1 cellular context compared by ENCODE assay signal in genomic region chr17:17206149-17206912, GRCh38.
TF ChIP-seq lines count a peak whose summit lies in the region.

Gene PLD6, minus strand, starts transcription at chr17:17206333. Its CDS starts 47 bp downstream, at chr17:17206286.

TF ChIP-seq in K562, 482 proteins besides CTCF, POLR2A, EP300 and RAD21 (continued from another document and continues in another):
- peak; percentile 90 for TF ChIP-seq ZBTB33 (CRISPR knock-in tag; IDR thresholded peaks at IDR 0.05)
- no peak for TF ChIP-seq CREB5 (CRISPR knock-in tag; IDR thresholded peaks at IDR 0.05)
- TF ChIP-seq SMC3 (conservative IDR thresholded peaks at IDR 0.05; ENCODE audit: insufficient read depth, low read depth, low read length), result 0 out of 2 replicates have a peak, but pooled peaks have one; percentile 7
- peak; percentile 58 for TF ChIP-seq CBFA2T2 (conservative IDR thresholded peaks at IDR 0.05)
- no peak for TF ChIP-seq SIRT6 (IDR thresholded peaks at IDR 0.05; ENCODE audit: low read depth, low read length)
- peak; percentile 94 for TF ChIP-seq ZNF282 (CRISPR knock-in tag; IDR thresholded peaks at IDR 0.05)
- no peak for TF ChIP-seq ZNF436 (CRISPR knock-in tag; IDR thresholded peaks at IDR 0.05)
- TF ChIP-seq CEBPZ (IDR thresholded peaks at IDR 0.05; ENCODE audit: borderline replicate concordance, low read depth, low read length), result no peak
- peak; percentile 93 for TF ChIP-seq SAFB (IDR thresholded peaks at IDR 0.05; ENCODE audit: borderline replicate concordance, low read depth, low read length)
- TF ChIP-seq NR1H2 (CRISPR knock-in tag; IDR thresholded peaks at IDR 0.05), result no peak
- TF ChIP-seq SP1 (CRISPR knock-in tag; IDR thresholded peaks at IDR 0.05), result peak; percentile 99
- TF ChIP-seq ETS2 (tag; IDR thresholded peaks at IDR 0.05; ENCODE audit: borderline replicate concordance, poor library complexity, severe bottlenecking), result no peak
- no peak for TF ChIP-seq RFX1 (IDR thresholded peaks at IDR 0.05)
- no peak for TF ChIP-seq ZNF644 (tag; IDR thresholded peaks at IDR 0.05; ENCODE audit: low read depth)
- no peak for TF ChIP-seq FOXM1 (IDR thresholded peaks at IDR 0.05; ENCODE audit: low read depth)
- TF ChIP-seq FOXM1 (CRISPR knock-in tag; IDR thresholded peaks at IDR 0.05; ENCODE audit: low read depth), result peak; percentile 80; the same call in 1 of the 2 replicates
- no peak for TF ChIP-seq ZNF140 (CRISPR knock-in tag; IDR thresholded peaks at IDR 0.05)
- peak; percentile 100 for TF ChIP-seq MNT (conservative IDR thresholded peaks at IDR 0.05)
- TF ChIP-seq CHD7 (IDR thresholded peaks at IDR 0.05; ENCODE audit: low read depth, low read length), result no peak
- peak; percentile 76 to 78 for TF ChIP-seq SIN3A (IDR thresholded peaks at IDR 0.05; ENCODE audit: borderline replicate concordance in 2 of 2, control insufficient read depth in 1 of 2, low read depth in 2 of 2, low read length in 2 of 2)
- peak; percentile 86 for TF ChIP-seq RAD51 (IDR thresholded peaks at IDR 0.05; ENCODE audit: borderline replicate concordance, low read depth)
- TF ChIP-seq GTF2B (IDR thresholded peaks at IDR 0.05; ENCODE audit: extremely low read depth, insufficient read length), result no peak
- TF ChIP-seq STAG1 (CRISPR knock-in tag; IDR thresholded peaks at IDR 0.05; ENCODE audit: borderline replicate concordance), result peak; percentile 50
- TF ChIP-seq USF1 (CRISPR knock-in tag; IDR thresholded peaks at IDR 0.05), result peak; percentile 96
- no peak for TF ChIP-seq MIER1 (IDR thresholded peaks at IDR 0.05; ENCODE audit: low read depth)
- TF ChIP-seq NKRF (IDR thresholded peaks at IDR 0.05; ENCODE audit: borderline replicate concordance), result peak; percentile 89
- TF ChIP-seq NFIX (CRISPR knock-in tag; IDR thresholded peaks at IDR 0.05; ENCODE audit: low read depth), result no peak
- TF ChIP-seq ZNF121 (CRISPR knock-in tag; conservative IDR thresholded peaks at IDR 0.05), result no peak
- no peak for TF ChIP-seq DIDO1 (tag; IDR thresholded peaks at IDR 0.05; ENCODE audit: low read depth)
- peak; percentile 71; the same call in 1 of the 2 replicates for TF ChIP-seq TOE1 (IDR thresholded peaks at IDR 0.05; ENCODE audit: borderline replicate concordance)
- 0 out of 2 replicates have a peak, but pooled peaks have one; percentile 15 for TF ChIP-seq TOE1 (CRISPR knock-in tag; IDR thresholded peaks at IDR 0.05; ENCODE audit: borderline replicate concordance, low read depth)
- TF ChIP-seq ZEB2 (IDR thresholded peaks at IDR 0.05), result no peak
- peak in 1 of 2 experiments; percentile 97; a peak in 2 of 4 replicates for TF ChIP-seq HDAC1 (IDR thresholded peaks at IDR 0.05)
- peak in 1 of 2 experiments; percentile 86; a peak in 2 of 4 replicates for TF ChIP-seq TEAD1 (CRISPR knock-in tag; IDR thresholded peaks at IDR 0.05)
- peak; percentile 18 for TF ChIP-seq NEUROD1 (IDR thresholded peaks at IDR 0.05; ENCODE audit: borderline replicate concordance, low read depth, low read length, partially characterized antibody)
